In genomic region chr9:33816327-33817252, GRCh38 we compare ENCODE assay signal across 8 cellular contexts.
DNase-seq lines count a peak whose midpoint lies in the region; ATAC-seq and TF ChIP-seq lines count a peak whose summit lies in the region.

A gene with protein sequence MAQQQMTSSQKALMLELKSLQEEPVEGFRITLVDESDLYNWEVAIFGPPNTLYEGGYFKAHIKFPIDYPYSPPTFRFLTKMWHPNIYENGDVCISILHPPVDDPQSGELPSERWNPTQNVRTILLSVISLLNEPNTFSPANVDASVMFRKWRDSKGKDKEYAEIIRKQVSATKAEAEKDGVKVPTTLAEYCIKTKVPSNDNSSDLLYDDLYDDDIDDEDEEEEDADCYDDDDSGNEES (plus strand): TSS chr9:33817160. CDS start chr9:33817758, 598 bp downstream.

- peak; percentile 59 for ATAC-seq in GM19043 (IDR thresholded peaks at IDR 0.05; ENCODE audit: low read depth, unreplicated experiment)
- peak; percentile 60 for ATAC-seq in HG03354 (IDR thresholded peaks at IDR 0.05; ENCODE audit: poor library complexity, severe bottlenecking, unreplicated experiment)
- ATAC-seq in activated CD4-positive, CD25-positive, alpha-beta regulatory T cell treated with anti-CD3 and anti-CD28 coated beads, Interleukin-2, amount 50 U/mL, for 24 hours = peak; percentile 77 to 79
- peak; percentile 82 for ATAC-seq in central memory CD8-positive, alpha-beta T cell (replicated peaks; ENCODE audit: extremely low read depth, poor library complexity, severe bottlenecking)

- peak within 1 kb of the TSS; percentile 96 for H3K27ac Mint-ChIP-seq in central memory CD8-positive, alpha-beta T cell (ENCODE audit: low read depth)

- peak; percentile 82 for DNase-seq in AG09319 (ENCODE audit: extremely low read depth, low read depth)
- DNase-seq in NCI-H446 treated with DMSO at 0.1 percent for 48 hours (lab: John Stamatoyannopoulos, UW) = peak; percentile 89
- peak; percentile 76 to 86 for DNase-seq in central memory CD8-positive, alpha-beta T cell (ENCODE audit: low spot score in 2 of 2)
- peak; percentile 96 for DNase-seq in islet precursor cell
- peak; percentile 85 to 92 (median 86) for DNase-seq in stimulated activated CD4-positive, alpha-beta T cell treated with anti-CD3 and anti-CD28 coated beads, Interleukin-12 subunit alpha, Interleukin-12 subunit beta, amount 100 ng/mL, for 48 hours (ENCODE audit: low read depth in 2 of 3, low spot score in 1 of 3)

- no peaks in the 10 kb centered on the region for H3K9me3 Mint-ChIP-seq in central memory CD8-positive, alpha-beta T cell

- H3K4me3 Mint-ChIP-seq in central memory CD8-positive, alpha-beta T cell = peak within 1 kb of the TSS; percentile 88

- H3K4me1 Mint-ChIP-seq in central memory CD8-positive, alpha-beta T cell = peaks cover 50% of the 10 kb centered on the region

- H3K36me3 Mint-ChIP-seq in central memory CD8-positive, alpha-beta T cell (ENCODE audit: insufficient read depth) = peaks cover 11% of the 10 kb centered on the region

- no peak for TF ChIP-seq CTCF in AG09319 (IDR thresholded peaks at IDR 0.05; ENCODE audit: low read depth, low read length)

- H3K27me3 Mint-ChIP-seq in central memory CD8-positive, alpha-beta T cell = no peaks in the 10 kb centered on the region

Comparison
In these comparisons a context has a peak if more than half of its experiments do, and no peak if none do; other contexts are left out.
1. Peak in every context shown above with its lines: DNase-seq and ATAC-seq.